In the genomic region with DNA sequence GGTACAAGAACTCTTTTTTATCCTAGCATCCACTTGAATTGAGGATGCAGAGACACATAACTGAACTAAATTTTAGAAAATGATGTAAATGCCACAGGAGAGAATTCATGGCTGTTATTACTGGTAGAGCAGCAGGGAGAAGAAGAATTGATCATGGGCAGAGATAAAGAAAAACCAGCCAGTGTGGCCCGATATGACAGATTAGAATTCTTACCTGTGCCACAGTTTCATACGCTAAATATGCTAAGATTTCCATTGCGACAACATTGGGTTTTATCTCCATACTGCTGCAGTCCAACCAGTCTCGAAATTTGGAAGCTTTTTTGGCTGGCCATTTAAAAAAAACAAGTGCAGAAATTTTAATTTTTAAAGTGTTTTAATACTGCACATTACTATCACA, we compare ENCODE assay signal across 34 cellular contexts.
"Had no signal": no experiment of that assay in that cellular context is flagged by ENCODE, and none has a peak within 500 bp of the region (broad histone marks: within the 10 kb centered on the region; RNA-seq: fewer than 3 reads in every experiment).

No MANE protein-coding gene starts in this region.

- DNase-seq: Karpas-422, Kasumi-1, MG63, MM.1S, MV-4-11, NCI-H1048, NCI-H1092, NCI-H1092 treated with DMSO at 0.1 percent for 48 hours, NCI-H1105, NCI-H1105 treated with DMSO at 0.1 percent for 48 hours, NCI-H1417, NCI-H1417 treated with DMSO at 0.1 percent for 48 hours, NCI-H1436, NCI-H1436 treated with DMSO at 0.1 percent for 48 hours, NCI-H146, NCI-H1694, NCI-H1694 treated with DMSO at 0.1 percent for 48 hours, NCI-H187, NCI-H187 treated with DMSO at 0.1 percent for 48 hours, NCI-H1930, NCI-H2029, NCI-H2029 treated with DMSO at 0.1 percent for 48 hours, NCI-H2081, NCI-H2081 treated with DMSO at 0.1 percent for 48 hours, NCI-H2107, NCI-H2171, NCI-H2171 treated with DMSO at 0.1 percent for 48 hours, NCI-H2227 treated with DMSO at 0.1 percent for 48 hours, NCI-H226, NCI-H345, NCI-H446, NCI-H446 treated with DMSO at 0.1 percent for 48 hours, NCI-H510A, NCI-H510A treated with DMSO at 0.1 percent for 48 hours had no signal

- H3K27me3 ChIP-seq: MG63 had no signal

- H3K4me3 ChIP-seq: MG63 had no signal

- H3K36me3 ChIP-seq: MG63 had no signal
